13 cellular contexts compared by ENCODE assay signal in genomic region chr14:71776463-71777359, GRCh38.
DNase-seq lines count a peak whose midpoint lies in the region; ATAC-seq and TF ChIP-seq lines count a peak whose summit lies in the region.
"Had no signal": no experiment of that assay in that cellular context is flagged by ENCODE, and none has a peak within 500 bp of the region (broad histone marks: within the 10 kb centered on the region; RNA-seq: fewer than 3 reads in every experiment).

No MANE protein-coding gene starts in this region.

- H3F3A ChIP-seq in GM23248 (ENCODE audit: insufficient read depth) (no peaks in the 10 kb centered on the region), PC-3 (ENCODE audit: low read length, unreplicated experiment) (no peaks in the 10 kb centered on the region)

- H3K79me2 ChIP-seq in GM23248 (ENCODE audit: insufficient read depth) (no peaks in the 10 kb centered on the region), PC-3 (ENCODE audit: low read length) (no peaks in the 10 kb centered on the region)

- H3K4me3 ChIP-seq in AG04450 (ENCODE audit: low read depth, low read length) (no peak overlapping the region), GM23248 (no peak overlapping the region), PC-3 (ENCODE audit: low read length) (no peak overlapping the region), endodermal cell (ENCODE audit: low read length) (no peak overlapping the region)
- H3K4me3 ChIP-seq: esophagus muscularis mucosa, transverse colon had no signal

- H3K36me3 ChIP-seq in GM23248 (ENCODE audit: low read depth) (no peaks in the 10 kb centered on the region), PC-3 (ENCODE audit: low read depth, low read length) (no peaks in the 10 kb centered on the region), endodermal cell (ENCODE audit: control insufficient read depth, insufficient read depth, low read length) (no peaks in the 10 kb centered on the region)
- H3K36me3 ChIP-seq: esophagus muscularis mucosa, transverse colon had no signal

- POLR2A ChIA-PET in AG04450 (lab: Yijun Ruan, JAX): no interaction called here
- POLR2A ChIA-PET in PC-3 (lab: Charles Lee; ENCODE audit: unreplicated experiment): no interaction called here

- peak; percentile 61; the same call in 1 of the 2 replicates for ATAC-seq in PC-3
- no peak for ATAC-seq in HG03045 (IDR thresholded peaks at IDR 0.05; ENCODE audit: unreplicated experiment)
- ATAC-seq in HG02970 (IDR thresholded peaks at IDR 0.05; ENCODE audit: low FRiP score, unreplicated experiment): no peak

- no peak overlapping the region for H2AFZ ChIP-seq in GM23248
- no peak overlapping the region for H2AFZ ChIP-seq in PC-3 (ENCODE audit: low read length)

- DNase-seq in AG04450 (ENCODE audit: low read depth, low spot score) (no peak), GM23248 (peak; percentile 13), PC-3 (no peak), endodermal cell (peak; percentile 82), osteocyte (ENCODE audit: extremely low spot score, unreplicated experiment) (no peak), NCI-H69 (lab: John Stamatoyannopoulos, UW) (no peak)
- DNase-seq: activated T-cell treated with anti-CD3 and anti-CD28 coated beads for 4 hours, NCI-H1092 treated with DMSO at 0.1 percent for 48 hours, transverse colon had no signal

- H3K27ac ChIP-seq in AG04450 (ENCODE audit: low read depth, low read length): no peak overlapping the region
- H3K27ac ChIP-seq in GM23248: no peak overlapping the region
- H3K27ac ChIP-seq in PC-3 (ENCODE audit: low read length): no peak overlapping the region
- H3K27ac ChIP-seq in endodermal cell (ENCODE audit: low read depth, low read length): peak overlapping the region; percentile 68
- H3K27ac ChIP-seq: esophagus muscularis mucosa, transverse colon had no signal

- H3K4me3 Mint-ChIP-seq in endodermal cell (no peak overlapping the region), osteocyte (ENCODE audit: unreplicated experiment) (no peak overlapping the region)
- H3K4me3 Mint-ChIP-seq: B cell had no signal

- intact Hi-C loops in PC-3 (cut with micrococcal nuclease): no loop called here

- no peak overlapping the region for H3K9ac ChIP-seq in GM23248
- H3K9ac ChIP-seq in PC-3 (ENCODE audit: low read length): no peak overlapping the region
- H3K9ac ChIP-seq in endodermal cell (ENCODE audit: extremely low read depth, low read length, poor library complexity, severe bottlenecking): peak overlapping the region; percentile 18

- no TSS peak for BruUV-seq in PC-3 (replicated peaks; lab: Mats Ljungman, UMichigan)

- 40 to 44% methylated on average over 10 of the region's 10 CpGs for WGBS in GM23248 (ENCODE audit: low coverage in 1 of 2, low lambda C conversion rate in 2 of 2, missing lambda C conversion rate in 2 of 2), 2 experiments
- 18 to 28% methylated on average over 9 to 10 of the region's 10 CpGs for WGBS in endodermal cell (ENCODE audit: insufficient coverage in 1 of 2, insufficient read length in 1 of 2), 2 experiments

- H3K4me1 Mint-ChIP-seq in endodermal cell (peaks cover 36% of the 10 kb centered on the region), osteocyte (ENCODE audit: unreplicated experiment) (peaks cover 4% of the 10 kb centered on the region)
- H3K4me1 Mint-ChIP-seq: B cell had no signal

- H3K27ac Mint-ChIP-seq in endodermal cell: peak overlapping the region; percentile 92
- no peak overlapping the region for H3K27ac Mint-ChIP-seq in osteocyte (ENCODE audit: unreplicated experiment)
- H3K27ac Mint-ChIP-seq: B cell had no signal

- TF ChIP-seq CTCF in AG04450 (IDR thresholded peaks at IDR 0.05; ENCODE audit: low read depth, low read length) (peak; percentile 25; the same call in 1 of the 2 replicates), PC-3 (conservative IDR thresholded peaks at IDR 0.05; ENCODE audit: low read depth, low read length) (no peak), endodermal cell (conservative IDR thresholded peaks at IDR 0.05) (peak; percentile 40), osteocyte (IDR thresholded peaks at IDR 0.05) (no peak)

- H4K20me1 ChIP-seq in GM23248 (ENCODE audit: insufficient read depth) (no peaks in the 10 kb centered on the region), PC-3 (ENCODE audit: low read length) (no peaks in the 10 kb centered on the region)

- H3K27me3 Mint-ChIP-seq in endodermal cell (ENCODE audit: insufficient read depth): no peaks in the 10 kb centered on the region
- peaks cover 13% of the 10 kb centered on the region for H3K27me3 Mint-ChIP-seq in osteocyte (ENCODE audit: unreplicated experiment)

- H3K4me1 ChIP-seq in GM23248 (ENCODE audit: insufficient read depth) (no peaks in the 10 kb centered on the region), PC-3 (ENCODE audit: insufficient read depth, low read length) (no peaks in the 10 kb centered on the region), endodermal cell (ENCODE audit: control insufficient read depth, insufficient read depth, low read length) (peaks cover 7% of the 10 kb centered on the region)
- H3K4me1 ChIP-seq: esophagus muscularis mucosa had no signal

- H3K4me2 ChIP-seq in GM23248 (ENCODE audit: unreplicated experiment) (no peak overlapping the region), PC-3 (ENCODE audit: low read length) (no peak overlapping the region)

- H3K9me2 ChIP-seq in GM23248 (ENCODE audit: insufficient read depth): no peaks in the 10 kb centered on the region
- H3K9me2 ChIP-seq in PC-3 (replicated peaks; ENCODE audit: low read length): no peaks in the 10 kb centered on the region

- in situ Hi-C loops in GM23248 (cut with MboI): no loop called here

- H3K36me3 Mint-ChIP-seq in endodermal cell (ENCODE audit: low read depth) (peaks cover 16% of the 10 kb centered on the region), osteocyte (ENCODE audit: unreplicated experiment) (no peaks in the 10 kb centered on the region)

- CTCF ChIA-PET in AG04450 (lab: Charles Lee) (interaction anchor here (0.5 to 2.5 kb wide), 3 partner anchors 24 to 1000 kb away, joined by 5 to 10 read pairs (median 9); no protein-coding TSS in a partner anchor), PC-3 (lab: Charles Lee) (interaction anchor here (0.6 to 1.0 kb wide), 2 partner anchors 78 to 155 kb away, joined by 3 to 5 read pairs; no protein-coding TSS in a partner anchor)

- H3K9me3 ChIP-seq in AG04450 (ENCODE audit: control insufficient read depth, insufficient read depth, low read length) (peaks cover 15% of the 10 kb centered on the region), GM23248 (ENCODE audit: low read depth) (no peaks in the 10 kb centered on the region), PC-3 (ENCODE audit: low read length) (no peaks in the 10 kb centered on the region), endodermal cell (ENCODE audit: control insufficient read depth, low read length) (peaks cover 43% of the 10 kb centered on the region)
- H3K9me3 ChIP-seq: transverse colon had no signal

- H3K9me3 Mint-ChIP-seq in endodermal cell (peaks cover 49% of the 10 kb centered on the region), osteocyte (ENCODE audit: unreplicated experiment) (peaks cover 7% of the 10 kb centered on the region)

- H3K27me3 ChIP-seq in AG04450 (ENCODE audit: control insufficient read depth, insufficient read depth, low read length) (no peaks in the 10 kb centered on the region), GM23248 (replicated peaks; ENCODE audit: insufficient read depth) (peaks cover 18% of the 10 kb centered on the region), PC-3 (ENCODE audit: low read length) (peaks cover 17% of the 10 kb centered on the region), endodermal cell (ENCODE audit: control insufficient read depth, insufficient read depth, low read length, poor library complexity, severe bottlenecking) (no peaks in the 10 kb centered on the region)
- H3K27me3 ChIP-seq: esophagus muscularis mucosa, transverse colon had no signal

Comparison
In these comparisons a context has a peak if more than half of its experiments do, and no peak if none do; other contexts are left out.
1. DNase-seq: peak in GM23248 (single experiment) and endodermal cell (single experiment); none in AG04450 (single experiment), PC-3 (single experiment), osteocyte (single experiment) and NCI-H69 (single experiment).
2. CTCF ChIP-seq: peak in AG04450 (single experiment) and endodermal cell (single experiment); none in PC-3 (single experiment) and osteocyte (single experiment).